8 cellular contexts compared by ENCODE assay signal in genomic region chrX:139204903-139205667, GRCh38.
DNase-seq lines count a peak whose midpoint lies in the region; ATAC-seq and TF ChIP-seq lines count a peak whose summit lies in the region.

No MANE protein-coding gene starts in this region.

- intact Hi-C loops in left lung (cut with DNase I), result no loop called here

- TF ChIP-seq CTCF in brain microvascular endothelial cell (IDR thresholded peaks at IDR 0.05; ENCODE audit: low read depth, low read length, missing control alignments) (no peak), left lung (IDR thresholded peaks at IDR 0.05) (no peak), suprapubic skin (IDR thresholded peaks at IDR 0.05) (no peak), BE2C (IDR thresholded peaks at IDR 0.05; ENCODE audit: low read depth, low read length) (no peak)

- WGBS in suprapubic skin, result 34% methylated on average over 39 of the region's 58 CpGs

- H3K27me3 ChIP-seq in brain microvascular endothelial cell (replicated peaks) (peaks cover 9% of the 10 kb centered on the region), left lung (peaks cover 0 to 54% of the 10 kb centered on the region in 2 donors), suprapubic skin (peaks cover 31% of the 10 kb centered on the region), BE2C (peaks cover 17% of the 10 kb centered on the region)

- in situ Hi-C loops in brain microvascular endothelial cell (cut with HindIII; ENCODE audit: low pct_ligation_motif_present, low sequenced_read_pairs), result no loop called here

- H3K36me3 ChIP-seq in brain microvascular endothelial cell (replicated peaks) (no peaks in the 10 kb centered on the region), left lung (no peaks in the 10 kb centered on the region), suprapubic skin (no peaks in the 10 kb centered on the region), BE2C (no peaks in the 10 kb centered on the region)

- H3K4me1 ChIP-seq in left lung (peaks cover 0 to 3% of the 10 kb centered on the region in 2 donors), suprapubic skin (peaks cover 12% of the 10 kb centered on the region), BE2C (no peaks in the 10 kb centered on the region)

- H3K27ac ChIP-seq in brain microvascular endothelial cell (no peak overlapping the region), left lung (peak overlapping the region in 1 of 2 donors; percentile 61), suprapubic skin (peak overlapping the region; percentile 18)

- DNase-seq in DMS153 (lab: John Stamatoyannopoulos, UW), result peak; percentile 53
- peak; percentile 34 for DNase-seq in LHCN-M2 (ENCODE audit: low read depth)
- DNase-seq in brain microvascular endothelial cell, result no peak
- DNase-seq in left lung, result peak in 1 of 2 donors; percentile 81
- DNase-seq in suprapubic skin (ENCODE audit: low spot score in 2 of 2), result peak in 1 of 2 donors; percentile 62
- no peak for DNase-seq in OCI-M2 (lab: John Stamatoyannopoulos, UW; ENCODE audit: unreplicated experiment)
- no peak for DNase-seq in SW 1271 (lab: John Stamatoyannopoulos, UW)
- DNase-seq in BE2C, result no peak

- no peak for TF ChIP-seq EP300 in suprapubic skin (IDR thresholded peaks at IDR 0.05)

- no peaks in the 10 kb centered on the region for H3K9me3 ChIP-seq in left lung
- no peaks in the 10 kb centered on the region for H3K9me3 ChIP-seq in suprapubic skin
- H3K9me3 ChIP-seq in BE2C, result no peaks in the 10 kb centered on the region

- no peak for TF ChIP-seq POLR2A in suprapubic skin (IDR thresholded peaks at IDR 0.05)

- H3K4me3 ChIP-seq in brain microvascular endothelial cell (ENCODE audit: low read depth, low read length) (peak overlapping the region; percentile 43), left lung (peak overlapping the region; percentile 24 to 45), suprapubic skin (peak overlapping the region; percentile 57), BE2C (ENCODE audit: low read depth, low read length) (no peak overlapping the region)

- ATAC-seq in left lung, result peak; percentile 81

Comparison
In these comparisons a context has a peak if more than half of its experiments do, and no peak if none do; other contexts are left out.
1. DNase-seq: peak in DMS153 (single experiment) and LHCN-M2 (single experiment); none in brain microvascular endothelial cell (single experiment), OCI-M2 (single experiment), SW 1271 (0 of 2) and BE2C (single experiment).